ENCODE assay signal across 10 cellular contexts in genomic region chr1:154983776-154984466, GRCh38. TPM values are rescaled to one million over a fixed set of nuclear protein-coding genes. Genes with fewer than 3 reads are reported as not detected.
DNase-seq lines count a peak whose midpoint lies in the region; ATAC-seq, FAIRE-seq and TF ChIP-seq lines count a peak whose summit lies in the region.
"Had no signal": no experiment of that assay in that cellular context is flagged by ENCODE, and none has a peak within 500 bp of the region (broad histone marks: within the 10 kb centered on the region; RNA-seq: fewer than 3 reads in every experiment).

No MANE protein-coding gene starts in this region.

- dilution Hi-C loops in keratinocyte (cut with MboI; ENCODE audit: extremely low pct_ligation_motif_present, low sequenced_read_pairs), result no loop called here

- no peaks in the 10 kb centered on the region for H3K9me1 ChIP-seq in keratinocyte (ENCODE audit: control insufficient read depth, extremely low read depth, insufficient read depth, low read length)

- TF ChIP-seq EP300 in suprapubic skin (IDR thresholded peaks at IDR 0.05), result no peak

- H3K36me3 ChIP-seq in keratinocyte (ENCODE audit: control insufficient read depth in 2 of 2, extremely low read depth in 1 of 2, insufficient read depth in 2 of 2, low read length in 2 of 2) (peaks cover 13 to 18% of the 10 kb centered on the region in 2 experiments), suprapubic skin (peaks cover 22% of the 10 kb centered on the region)

- TF ChIP-seq POLR2A in suprapubic skin (IDR thresholded peaks at IDR 0.05), result no peak

- peak overlapping the region; percentile 97 for H3K4me2 ChIP-seq in keratinocyte (ENCODE audit: control insufficient read depth, extremely low read depth, insufficient read depth, low read depth, low read length)

- H3K27me3 ChIP-seq in keratinocyte (ENCODE audit: control insufficient read depth, extremely low read depth, insufficient read depth, low read length), result no peaks in the 10 kb centered on the region
- H3K27me3 ChIP-seq in suprapubic skin, result no peaks in the 10 kb centered on the region

- peak overlapping the region; percentile 43 for H2AFZ ChIP-seq in keratinocyte (ENCODE audit: control insufficient read depth, low read length)

- no peaks in the 10 kb centered on the region for H3K9me3 ChIP-seq in keratinocyte (ENCODE audit: control insufficient read depth, low read depth, low read length)
- H3K9me3 ChIP-seq in suprapubic skin, result no peaks in the 10 kb centered on the region

- peaks cover 35% of the 10 kb centered on the region for H3K79me2 ChIP-seq in keratinocyte (ENCODE audit: control insufficient read depth, insufficient read depth, low read length)

- WGBS in suprapubic skin, result 8% methylated on average over 17 of the region's 17 CpGs

- peaks cover 3% of the 10 kb centered on the region for H4K20me1 ChIP-seq in keratinocyte (ENCODE audit: control insufficient read depth, extremely low read depth, insufficient read depth, low read length)

- H3K27ac ChIP-seq in VCaP (peak overlapping the region; percentile 78), keratinocyte (ENCODE audit: control insufficient read depth, insufficient read depth, low read length) (peak overlapping the region; percentile 89), suprapubic skin (peak overlapping the region; percentile 86)

- H3K4me3 ChIP-seq in keratinocyte (ENCODE audit: control insufficient read depth in 2 of 3, extremely low read depth in 1 of 3, insufficient read depth in 2 of 3, low read depth in 1 of 3, low read length in 3 of 3), result peak overlapping the region; percentile 63 to 100 (median 99)
- peak overlapping the region; percentile 77 for H3K4me3 ChIP-seq in suprapubic skin

- ATAC-seq in GM18498 (IDR thresholded peaks at IDR 0.05; ENCODE audit: unreplicated experiment), result no peak

- TF ChIP-seq CTCF in VCaP (conservative IDR thresholded peaks at IDR 0.05), result no peak; the same call in 1 of the 2 replicates
- TF ChIP-seq CTCF in keratinocyte (optimal IDR thresholded peaks at IDR 0.05 in 1 of 3, IDR thresholded peaks at IDR 0.05 in 1 of 3, conservative IDR thresholded peaks at IDR 0.05 in 1 of 3; ENCODE audit: extremely low read depth in 1 of 3, insufficient read depth in 2 of 3, low read length in 3 of 3), result no peak
- no peak for TF ChIP-seq CTCF in suprapubic skin (IDR thresholded peaks at IDR 0.05)

- no peak for FAIRE-seq in keratinocyte (lab: Jason Lieb, UNC)
- FAIRE-seq: D721Med had no signal

- H3K4me1 ChIP-seq in keratinocyte (ENCODE audit: control insufficient read depth, extremely low read depth, insufficient read depth, low read length) (peaks cover 21% of the 10 kb centered on the region), suprapubic skin (peaks cover 26% of the 10 kb centered on the region)

- peak overlapping the region; percentile 92 for H3K9ac ChIP-seq in keratinocyte (ENCODE audit: control insufficient read depth, extremely low read depth, insufficient read depth, low read length)

- DNase-seq in NCI-H748 (lab: John Stamatoyannopoulos, UW; ENCODE audit: unreplicated experiment) (peak; percentile 35), NCI-H748 treated with DMSO at 0.1 percent for 48 hours (lab: John Stamatoyannopoulos, UW) (no peak), keratinocyte (ENCODE audit: low read depth, low spot score) (no peak), suprapubic skin (ENCODE audit: low spot score in 2 of 2) (no peak), hypothalamus (lab: John Stamatoyannopoulos, UW) (no peak), activated gamma-delta T cell treated with Interleukin-2 at 50 U/mL for 16 hours (no peak)

RNA-seq across cellular contexts. Expression of gene FLAD1, which starts 0.8 kb away (rescaled TPM):
- 44.7 to 101 TPM (median 51.4 TPM) in 3 replicates for polyA plus RNA-seq in keratinocyte
- 39.1 TPM for polyA plus RNA-seq in keratinocyte (2011; ENCODE audit: low read depth)
- 46.5 and 61.9 TPM in 2 replicates for polyA plus RNA-seq in keratinocyte (2011; cell fraction: cytosol; rRNA removed)
- 99.8 and 124 TPM in 2 replicates for polyA plus RNA-seq in keratinocyte (2011; cell fraction: nucleus; rRNA removed)
- 54.2 and 66.7 TPM in 2 replicates for polyA plus RNA-seq in keratinocyte (2012; ENCODE audit: low replicate concordance)
- 68.7 to 133 TPM (median 68.8 TPM) in 3 replicates for polyA minus RNA-seq in keratinocyte
- polyA minus RNA-seq in keratinocyte (2011; cell fraction: cytosol; rRNA and poly(A)+ RNA removed), result 74.1 TPM
- polyA minus RNA-seq in keratinocyte (2011; cell fraction: nucleus; rRNA and poly(A)+ RNA removed), result 39.9 and 40.5 TPM in 2 replicates
- 10 to 100 TPM; 42.0 to 59.7 (median 52.3) TPM for total RNA-seq in suprapubic skin

RNA-seq across cellular contexts. Expression of gene CKS1B, which starts 9.4 kb away (rescaled TPM):
- 133 to 300 TPM (median 217 TPM) in 3 replicates for polyA plus RNA-seq in keratinocyte
- 8.8 TPM for polyA plus RNA-seq in keratinocyte (2011; ENCODE audit: low read depth)
- 204 and 245 TPM in 2 replicates for polyA plus RNA-seq in keratinocyte (2011; cell fraction: cytosol; rRNA removed)
- 66.6 and 66.9 TPM in 2 replicates for polyA plus RNA-seq in keratinocyte (2011; cell fraction: nucleus; rRNA removed)
- 78.8 and 129 TPM in 2 replicates for polyA plus RNA-seq in keratinocyte (2012; ENCODE audit: low replicate concordance)
- 75.8 to 128 TPM (median 83.8 TPM) in 3 replicates for polyA minus RNA-seq in keratinocyte
- polyA minus RNA-seq in keratinocyte (2011; cell fraction: cytosol; rRNA and poly(A)+ RNA removed), result 44.7 TPM
- 10.4 and 19.9 TPM in 2 replicates for polyA minus RNA-seq in keratinocyte (2011; cell fraction: nucleus; rRNA and poly(A)+ RNA removed)
- 10 to 100 TPM; 37.8 to 55.4 (median 49.7) TPM for total RNA-seq in suprapubic skin

RNA-seq across cellular contexts. Expression of gene LENEP, which starts 9.5 kb away (rescaled TPM):
- polyA plus RNA-seq in keratinocyte, result not detected in 3 replicates
- polyA plus RNA-seq in keratinocyte (2011; ENCODE audit: low read depth), result not detected
- not detected in 2 replicates for polyA plus RNA-seq in keratinocyte (2011; cell fraction: cytosol; rRNA removed)
- 0.51 TPM in 1 of 2 replicates, not detected in the other for polyA plus RNA-seq in keratinocyte (2011; cell fraction: nucleus; rRNA removed)
- polyA plus RNA-seq in keratinocyte (2012; ENCODE audit: low replicate concordance), result not detected in 2 replicates
- polyA minus RNA-seq in keratinocyte, result 1.2 to 1.5 TPM in 2 of 3 replicates, not detected in the other
- not detected for polyA minus RNA-seq in keratinocyte (2011; cell fraction: cytosol; rRNA and poly(A)+ RNA removed)
- polyA minus RNA-seq in keratinocyte (2011; cell fraction: nucleus; rRNA and poly(A)+ RNA removed), result not detected in 2 replicates
- 1 to 10 TPM in 1 of 4 donors, not detected in 3; 3.0 TPM for total RNA-seq in suprapubic skin
- total RNA-seq: glomerular endothelial cell had no signal

RNA-seq across cellular contexts. Expression of gene SHC1, which starts 13.4 kb away (rescaled TPM):
- polyA plus RNA-seq in keratinocyte, result 245 to 385 TPM (median 272 TPM) in 3 replicates
- 41.9 TPM for polyA plus RNA-seq in keratinocyte (2011; ENCODE audit: low read depth)
- polyA plus RNA-seq in keratinocyte (2011; cell fraction: cytosol; rRNA removed), result 316 and 399 TPM in 2 replicates
- 637 and 800 TPM in 2 replicates for polyA plus RNA-seq in keratinocyte (2011; cell fraction: nucleus; rRNA removed)
- polyA plus RNA-seq in keratinocyte (2012; ENCODE audit: low replicate concordance), result 195 and 241 TPM in 2 replicates
- 280 to 465 TPM (median 409 TPM) in 3 replicates for polyA minus RNA-seq in keratinocyte
- 214 TPM for polyA minus RNA-seq in keratinocyte (2011; cell fraction: cytosol; rRNA and poly(A)+ RNA removed)
- polyA minus RNA-seq in keratinocyte (2011; cell fraction: nucleus; rRNA and poly(A)+ RNA removed), result 152 and 244 TPM in 2 replicates
- total RNA-seq in suprapubic skin, result 100 to 1,000 TPM in 1 of 4 donors, 10 to 100 TPM in 3; 54.5 to 102 (median 69.5) TPM

RNA-seq across cellular contexts. Expression of gene ZBTB7B, which starts 18.7 kb away (rescaled TPM):
- 15.3 to 51.8 TPM (median 20.9 TPM) in 3 replicates for polyA plus RNA-seq in keratinocyte
- 13.9 TPM for polyA plus RNA-seq in keratinocyte (2011; ENCODE audit: low read depth)
- 15.2 and 26.3 TPM in 2 replicates for polyA plus RNA-seq in keratinocyte (2011; cell fraction: cytosol; rRNA removed)
- 54.4 and 57.6 TPM in 2 replicates for polyA plus RNA-seq in keratinocyte (2011; cell fraction: nucleus; rRNA removed)
- polyA plus RNA-seq in keratinocyte (2012; ENCODE audit: low replicate concordance), result 21.0 and 51.7 TPM in 2 replicates
- 21.3 to 40.8 TPM (median 37.0 TPM) in 3 replicates for polyA minus RNA-seq in keratinocyte
- polyA minus RNA-seq in keratinocyte (2011; cell fraction: cytosol; rRNA and poly(A)+ RNA removed), result 72.1 TPM
- 40.6 and 48.0 TPM in 2 replicates for polyA minus RNA-seq in keratinocyte (2011; cell fraction: nucleus; rRNA and poly(A)+ RNA removed)
- total RNA-seq in suprapubic skin, result 100 to 1,000 TPM; 238 to 243 (median 239) TPM
